ENCODE assay signal across 9 cellular contexts in genomic region chr2:55311444-55311870, GRCh38. TPM values are rescaled to one million over a fixed set of nuclear protein-coding genes. Genes with fewer than 3 reads are reported as not detected.
A peak's percentile ranks its signal among the peaks of the same experiment; 100 is the strongest.
DNase-seq lines count a peak whose midpoint lies in the region; ATAC-seq and TF ChIP-seq lines count a peak whose summit lies in the region.
"Had no signal": no experiment of that assay in that cellular context is flagged by ENCODE, and none has a peak within 500 bp of the region (broad histone marks: within the 10 kb centered on the region; RNA-seq: fewer than 3 reads in every experiment).

No MANE protein-coding gene starts in this region.

- H3K27me3 ChIP-seq in HCT116 (ENCODE audit: insufficient read depth, low read length) = no peaks in the 10 kb centered on the region
- H3K27me3 ChIP-seq in MM.1S (replicated peaks; ENCODE audit: insufficient read depth, low read length) = no peaks in the 10 kb centered on the region
- no peaks in the 10 kb centered on the region for H3K27me3 ChIP-seq in uterus
- H3K27me3 ChIP-seq in ovary = no peaks in the 10 kb centered on the region

- H3K4me1 ChIP-seq in HCT116 (ENCODE audit: control insufficient read depth in 1 of 2, insufficient read depth in 2 of 2, low read length in 2 of 2) (0 out of 4 replicates have a peak, but pooled peaks cover 0 to 2% of the 10 kb centered on the region in 2 experiments), MM.1S (ENCODE audit: low read length) (0 out of 2 replicates have a peak, but pooled peaks cover 3% of the 10 kb centered on the region), uterus (no peaks in the 10 kb centered on the region), ovary (ENCODE audit: insufficient read depth) (no peaks in the 10 kb centered on the region)

- H3K4me3 ChIP-seq in HCT116 (replicated peaks in 1 of 2; ENCODE audit: low read depth in 1 of 2, low read length in 2 of 2) (no peak overlapping the region), MM.1S (ENCODE audit: low read length) (no peak overlapping the region), uterus (no peak overlapping the region), ovary (no peak overlapping the region)

- H3K4me1 Mint-ChIP-seq in activated CD4-positive, alpha-beta T cell treated with anti-CD3 and anti-CD28 coated beads for 36 hours = peaks cover 23% of the 10 kb centered on the region
- H3K4me1 Mint-ChIP-seq: brain had no signal

- peak in 2 of 3 experiments; percentile 27 to 43; a peak in 4 of 6 replicates for TF ChIP-seq CTCF in HCT116 (IDR thresholded peaks at IDR 0.05 in 2 of 3, conservative IDR thresholded peaks at IDR 0.05 in 1 of 3; ENCODE audit: borderline replicate concordance in 1 of 3, insufficient read depth in 1 of 3, low read depth in 2 of 3, low read length in 2 of 3)
- peak; percentile 16 for TF ChIP-seq CTCF in MM.1S (IDR thresholded peaks at IDR 0.05; ENCODE audit: low read length)
- no peak for TF ChIP-seq CTCF in uterus (IDR thresholded peaks at IDR 0.05)
- no peak for TF ChIP-seq CTCF in ovary (IDR thresholded peaks at IDR 0.05)

- H3K4me2 ChIP-seq in HCT116 (ENCODE audit: low read length) = no peak overlapping the region
- no peak overlapping the region for H3K4me2 ChIP-seq in MM.1S (ENCODE audit: low read depth, low read length)

- RAD21 ChIA-PET in HCT116 (lab: Charles Lee; ENCODE audit: low non-redundant PET in 1 of 2, low total read pairs in 2 of 2, uncharacterized antibody in 2 of 2, unreplicated experiment in 2 of 2) = no interaction called here

- TF ChIP-seq EP300 in ovary (IDR thresholded peaks at IDR 0.05) = no peak

- H3K36me3 Mint-ChIP-seq in activated CD4-positive, alpha-beta T cell treated with anti-CD3 and anti-CD28 coated beads for 36 hours (ENCODE audit: low read depth) = peaks cover 8% of the 10 kb centered on the region

- H4K20me1 ChIP-seq in HCT116 (ENCODE audit: insufficient read depth) (no peaks in the 10 kb centered on the region), MM.1S (ENCODE audit: insufficient read depth, low read length) (no peaks in the 10 kb centered on the region)

- no peaks in the 10 kb centered on the region for H3K27me3 Mint-ChIP-seq in activated CD4-positive, alpha-beta T cell treated with anti-CD3 and anti-CD28 coated beads for 36 hours
- H3K27me3 Mint-ChIP-seq: brain had no signal

- BruUV-seq in HCT116 (replicated peaks; lab: Mats Ljungman, UMichigan) = no TSS peak

- H3K27ac Mint-ChIP-seq in activated CD4-positive, alpha-beta T cell treated with anti-CD3 and anti-CD28 coated beads for 36 hours = no peak overlapping the region

- peak; percentile 61 for DNase-seq in activated CD4-positive, alpha-beta T cell treated with anti-CD3 and anti-CD28 coated beads for 36 hours
- no peak for DNase-seq in activated CD4-positive, alpha-beta T cell treated with anti-CD3 and anti-CD28 coated beads for 4 hours
- DNase-seq in HCT116 (ENCODE audit: low read depth, low spot score) (no peak), MM.1S (no peak), erythroblast (lab: John Stamatoyannopoulos, UW) (peak; percentile 4 to 12), uterus (no peak), ovary (no peak)
- DNase-seq in activated CD8-positive, alpha-beta memory T cell treated with anti-CD3 and anti-CD28 coated beads for 24 hours = no peak

- H3K36me3 ChIP-seq in HCT116 (ENCODE audit: control insufficient read depth in 1 of 2, insufficient read depth in 2 of 2, low read length in 2 of 2) = 0 out of 4 replicates have a peak, but pooled peaks cover 0 to 2% of the 10 kb centered on the region in 2 experiments
- no peaks in the 10 kb centered on the region for H3K36me3 ChIP-seq in MM.1S (replicated peaks; ENCODE audit: insufficient read depth, low read length)
- no peaks in the 10 kb centered on the region for H3K36me3 ChIP-seq in uterus
- H3K36me3 ChIP-seq in ovary = no peaks in the 10 kb centered on the region

- no peak overlapping the region for H3K27ac ChIP-seq in HCT116 (ENCODE audit: low read depth, low read length)
- H3K27ac ChIP-seq in MM.1S (ENCODE audit: low read length) = no peak overlapping the region
- no peak overlapping the region for H3K27ac ChIP-seq in uterus
- no peak overlapping the region for H3K27ac ChIP-seq in ovary

- POLR2A ChIA-PET in activated CD4-positive, alpha-beta T cell treated with anti-CD3 and anti-CD28 coated beads for 36 hours (lab: Charles Lee) = interaction anchor here (0.5 kb wide), 1 partner anchor 39 kb away, joined by 3 read pairs; no protein-coding TSS in a partner anchor
- POLR2A ChIA-PET in HCT116 (lab: Charles Lee) = no interaction called here

- ATAC-seq in activated CD4-positive, alpha-beta T cell treated with anti-CD3 and anti-CD28 coated beads for 36 hours = peak; percentile 97
- ATAC-seq in HCT116 = peak; percentile 78

- CTCF ChIA-PET in activated CD4-positive, alpha-beta T cell treated with anti-CD3 and anti-CD28 coated beads for 36 hours (lab: Charles Lee) = interaction anchor here (0.8 to 2.2 kb wide), 2 partner anchors 15 to 94 kb away, joined by 4 to 5 read pairs; no protein-coding TSS in a partner anchor
- CTCF ChIA-PET in HCT116 (lab: Charles Lee) = no interaction called here

- intact Hi-C loops in activated CD4-positive, alpha-beta T cell treated with anti-CD3 and anti-CD28 coated beads for 36 hours (cut with DNase I, micrococcal nuclease) = loop anchor here (1.0 to 5.0 kb wide), 10 partner anchors 9 to 1559 kb away; partner anchors contain the start of genes CCDC88A (in 1 of the 2), CFAP36 (in 1 of the 2), CLHC1 (in 1 of the 2) and MTIF2 (in 1 of the 2)
- intact Hi-C loops in HCT116 (cut with micrococcal nuclease) = no loop called here
- intact Hi-C loops in uterus (cut with DNase I; ENCODE audit: low total_unique reads) = no loop called here
- intact Hi-C loops in ovary (cut with DNase I) = no loop called here

- no peaks in the 10 kb centered on the region for H3K9me3 Mint-ChIP-seq in activated CD4-positive, alpha-beta T cell treated with anti-CD3 and anti-CD28 coated beads for 36 hours (ENCODE audit: low read depth)
- H3K9me3 Mint-ChIP-seq: brain had no signal

- no peaks in the 10 kb centered on the region for H3K79me2 ChIP-seq in HCT116 (ENCODE audit: insufficient read depth, low read length)
- no peaks in the 10 kb centered on the region for H3K79me2 ChIP-seq in MM.1S (ENCODE audit: low read length)

- no peaks in the 10 kb centered on the region for H3K9me3 ChIP-seq in HCT116 (ENCODE audit: control insufficient read depth in 1 of 2, insufficient read depth in 1 of 2, low read depth in 1 of 2, low read length in 2 of 2)
- no peaks in the 10 kb centered on the region for H3K9me3 ChIP-seq in MM.1S (replicated peaks; ENCODE audit: insufficient read depth, low read length)
- H3K9me3 ChIP-seq in uterus = no peaks in the 10 kb centered on the region
- no peaks in the 10 kb centered on the region for H3K9me3 ChIP-seq in ovary

- H2AFZ ChIP-seq in HCT116 (ENCODE audit: low read depth, low read length, poor library complexity, severe bottlenecking) (no peak overlapping the region), MM.1S (ENCODE audit: low read length) (no peak overlapping the region)

- H3K9me2 ChIP-seq in HCT116 (ENCODE audit: insufficient read depth) (no peaks in the 10 kb centered on the region), MM.1S (replicated peaks; ENCODE audit: insufficient read depth, low read length) (no peaks in the 10 kb centered on the region)

- 93 to 95% (median 95%) methylated on average over 1 of the region's 1 CpG for WGBS in ovary, 3 donors

- no peak overlapping the region for H3K9ac ChIP-seq in HCT116 (ENCODE audit: low read length)
- H3K9ac ChIP-seq in MM.1S (ENCODE audit: low read length) = no peak overlapping the region

- H3K4me3 Mint-ChIP-seq in activated CD4-positive, alpha-beta T cell treated with anti-CD3 and anti-CD28 coated beads for 36 hours = no peak overlapping the region
- H3K4me3 Mint-ChIP-seq: brain had no signal

- TF ChIP-seq POLR2A in HCT116 (IDR thresholded peaks at IDR 0.05; ENCODE audit: borderline replicate concordance, extremely low read depth, insufficient read depth, insufficient read length) (no peak), erythroblast (IDR thresholded peaks at IDR 0.05; ENCODE audit: low read length) (no peak), uterus (IDR thresholded peaks at IDR 0.05) (no peak), ovary (IDR thresholded peaks at IDR 0.05) (no peak)

- TF ChIP-seq RAD21 in HCT116 (IDR thresholded peaks at IDR 0.05; ENCODE audit: low read depth) = no peak

- no peaks in the 10 kb centered on the region for H3F3A ChIP-seq in MM.1S (ENCODE audit: insufficient read depth, low read length)

TF ChIP-seq in HCT116, 20 proteins besides CTCF, POLR2A, EP300 and RAD21:
- TF ChIP-seq ZNF274 (IDR thresholded peaks at IDR 0.05; ENCODE audit: low read depth, low read length) (no peak), ELF1 (IDR thresholded peaks at IDR 0.05; ENCODE audit: borderline replicate concordance, low read depth) (no peak), TCF7L2 (IDR thresholded peaks at IDR 0.05; ENCODE audit: borderline replicate concordance, extremely low read depth, insufficient read depth, insufficient read length) (no peak), ZFX (IDR thresholded peaks at IDR 0.05) (no peak)

RNA-seq across cellular contexts. Expression of gene MTIF2, which starts 42.4 kb away (rescaled TPM):
- total RNA-seq in activated CD4-positive, alpha-beta T cell treated with anti-CD3 and anti-CD28 coated beads for 36 hours = 10 to 100 TPM; 37.3 to 43.2 TPM
- total RNA-seq in HCT116 (2021; ENCODE audit: unreplicated experiment) (49.8 TPM), uterus (10 to 100 TPM in 3 of 4 donors, 1 to 10 TPM in 1; 1.8 to 29.4 (median 12.8) TPM), ovary (10 to 100 TPM; 12.6 to 18.6 (median 14.1) TPM)
- 21.0 and 29.8 TPM in 2 replicates for polyA plus RNA-seq in HCT116 (2012)
- polyA plus RNA-seq in ovary = 10 to 100 TPM; 13.0 to 16.4 TPM

Comparison
In these comparisons a context has a peak if more than half of its experiments do, and no peak if none do; other contexts are left out.
1. DNase-seq: peak in activated CD4-positive, alpha-beta T cell treated with anti-CD3 and anti-CD28 coated beads for 36 hours (single experiment) and erythroblast (2 of 2); none in activated CD4-positive, alpha-beta T cell treated with anti-CD3 and anti-CD28 coated beads for 4 hours (0 of 2), HCT116 (single experiment), MM.1S (single experiment), uterus (0 of 2), activated CD8-positive, alpha-beta memory T cell treated with anti-CD3 and anti-CD28 coated beads for 24 hours (single experiment) and ovary (0 of 5).
2. CTCF ChIP-seq: peak in HCT116 (2 of 3) and MM.1S (single experiment); none in uterus (0 of 4) and ovary (0 of 3).
3. intact Hi-C loops: an anchor here in activated CD4-positive, alpha-beta T cell treated with anti-CD3 and anti-CD28 coated beads for 36 hours (1.0 to 5.0 kb wide); none called in HCT116, uterus and ovary.